ENCODE assay signal across 1 cellular context in genomic region chr3:126852536-126852935, GRCh38.
TF ChIP-seq lines count a peak whose summit lies in the region.

No MANE protein-coding gene starts in this region.

TF ChIP-seq in IMR-90, 13 proteins besides CTCF, POLR2A, EP300 and RAD21 (continued from another document):
- no peak for TF ChIP-seq SMC3 (IDR thresholded peaks at IDR 0.05; ENCODE audit: low read depth, low read length)
TF ChIP-seq in IMR-90: peak in this region for 0.
